Comparison of ENCODE assay signal across 13 cellular contexts in genomic region chr2:174124171-174124570, GRCh38.
DNase-seq lines count a peak whose midpoint lies in the region; ATAC-seq and TF ChIP-seq lines count a peak whose summit lies in the region.
"Had no signal": no experiment of that assay in that cellular context is flagged by ENCODE, and none has a peak within 500 bp of the region (broad histone marks: within the 10 kb centered on the region; RNA-seq: fewer than 3 reads in every experiment).

No MANE protein-coding gene starts in this region.

- TF ChIP-seq CTCF in GM10266 (IDR thresholded peaks at IDR 0.05; ENCODE audit: control insufficient read depth, insufficient read depth, low read depth, missing control alignments): no peak

- DNase-seq in ELF-1 (ENCODE audit: low read depth, low spot score) (peak; percentile 24), NCI-H1092 (lab: John Stamatoyannopoulos, UW) (peak; percentile 5), SHP77 treated with DMSO at 0.1 percent for 48 hours (lab: John Stamatoyannopoulos, UW) (peak; percentile 30), iPS-NIHi11 (ENCODE audit: low spot score) (peak; percentile 50), GM10266 (ENCODE audit: extremely low spot score) (no peak), hippocampal formation (lab: John Stamatoyannopoulos, UW) (no peak), SKM-1 treated with dmso at 0.1 percent for 144 hours (lab: John Stamatoyannopoulos, UW; ENCODE audit: unreplicated experiment) (no peak)
- DNase-seq: activated naive CD4-positive, alpha-beta T cell treated with anti-CD3 and anti-CD28 coated beads for 36 hours; AML-193; NCI-H510A treated with DMSO at 0.1 percent for 48 hours; WERI-Rb-1 had no signal

- no peak for ATAC-seq in GM19328 (IDR thresholded peaks at IDR 0.05; ENCODE audit: unreplicated experiment)
- ATAC-seq: gastroesophageal sphincter had no signal

Comparison
In these comparisons a context has a peak if more than half of its experiments do, and no peak if none do; other contexts are left out.
1. DNase-seq: peak in ELF-1 (single experiment), NCI-H1092 (single experiment), SHP77 treated with DMSO at 0.1 percent for 48 hours (single experiment) and iPS-NIHi11 (single experiment); none in GM10266 (single experiment), hippocampal formation (0 of 2) and SKM-1 treated with dmso at 0.1 percent for 144 hours (single experiment).